ENCODE assay signal across 1 cellular context in the genomic region with DNA sequence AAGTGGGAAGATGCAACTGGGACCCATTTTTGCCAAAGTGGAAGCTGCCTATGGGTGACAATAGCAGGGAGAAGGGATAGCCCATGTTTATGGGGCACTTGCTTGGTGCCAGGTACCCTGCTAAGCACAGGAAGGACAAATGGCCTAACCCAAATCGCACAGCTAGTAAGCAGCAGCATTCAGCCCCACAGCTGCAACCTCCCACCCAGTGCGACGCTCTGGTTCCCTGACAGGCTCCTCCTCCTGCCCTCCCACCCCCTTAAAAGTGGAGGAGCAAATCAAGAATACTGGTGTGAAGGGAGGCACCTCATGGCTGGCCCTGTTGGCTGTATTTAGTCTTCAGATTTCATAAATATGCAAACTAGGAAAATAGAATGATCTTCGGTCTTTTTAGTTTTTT.
TF ChIP-seq lines count a peak whose summit lies in the region.

No MANE protein-coding gene starts in this region.

TF ChIP-seq in GM23338, 12 proteins besides CTCF, POLR2A, EP300 and RAD21 (continued from another document):
- TF ChIP-seq ZNF462 (CRISPR knock-in tag; IDR thresholded peaks at IDR 0.05) (no peak), POLR2AphosphoS5 (IDR thresholded peaks at IDR 0.05; ENCODE audit: low read depth) (no peak), STAT1 (IDR thresholded peaks at IDR 0.05; ENCODE audit: unreplicated experiment) (no peak), JUNB (IDR thresholded peaks at IDR 0.05; ENCODE audit: unreplicated experiment) (no peak), EZH2phosphoT487 (IDR thresholded peaks at IDR 0.05; ENCODE audit: unreplicated experiment) (no peak), ZNF331 (CRISPR knock-in tag; IDR thresholded peaks at IDR 0.05; ENCODE audit: low read depth) (no peak), NANOG (IDR thresholded peaks at IDR 0.05; ENCODE audit: borderline replicate concordance) (no peak), REST (IDR thresholded peaks at IDR 0.05; ENCODE audit: unreplicated experiment) (no peak), EZH2 (IDR thresholded peaks at IDR 0.05; ENCODE audit: low read depth, unreplicated experiment) (no peak)
TF ChIP-seq in GM23338: peak in this region for 0.
